Comparison of ENCODE assay signal across 8 cellular contexts in genomic region chr21:43790053-43790524, GRCh38. TPM values are rescaled to one million over a fixed set of nuclear protein-coding genes. Genes with fewer than 3 reads are reported as not detected.
DNase-seq lines count a peak whose midpoint lies in the region; ATAC-seq and TF ChIP-seq lines count a peak whose summit lies in the region.

No MANE protein-coding gene starts in this region.

- no peaks in the 10 kb centered on the region for H3K27me3 ChIP-seq in heart left ventricle
- no peaks in the 10 kb centered on the region for H3K27me3 ChIP-seq in brain microvascular endothelial cell (replicated peaks)
- no peaks in the 10 kb centered on the region for H3K27me3 ChIP-seq in mesenchymal stem cell (ENCODE audit: control insufficient read depth in 1 of 2, insufficient read depth in 1 of 2, low read length in 2 of 2)
- no peaks in the 10 kb centered on the region for H3K27me3 ChIP-seq in vagina

- TF ChIP-seq CTCF in heart left ventricle (IDR thresholded peaks at IDR 0.05) (no peak), brain microvascular endothelial cell (IDR thresholded peaks at IDR 0.05; ENCODE audit: low read depth, low read length, missing control alignments) (no peak), vagina (IDR thresholded peaks at IDR 0.05) (no peak)

- peaks cover 0 to 20% (median 13%) of the 10 kb centered on the region in 12 donors for H3K4me1 ChIP-seq in heart left ventricle
- peaks cover 18% of the 10 kb centered on the region for H3K4me1 ChIP-seq in mesenchymal stem cell (ENCODE audit: control insufficient read depth, insufficient read depth, low read depth, low read length)
- peaks cover 22% of the 10 kb centered on the region for H3K4me1 ChIP-seq in vagina

- peak overlapping the region in 1 of 2 experiments; percentile 71 for H3K4ac ChIP-seq in mesenchymal stem cell (ENCODE audit: low read depth in 1 of 2, low read length in 2 of 2)

- 12 to 21% (median 19%) methylated on average over 12 of the region's 12 CpGs for WGBS in heart left ventricle, 4 donors
- WGBS in mesenchymal stem cell: 23% methylated on average over 12 of the region's 12 CpGs

- no peak overlapping the region for H2AK5ac ChIP-seq in mesenchymal stem cell (ENCODE audit: low read length, severe bottlenecking)

- H3K36me3 ChIP-seq in heart left ventricle (peaks cover 0 to 42% (median 31%) of the 10 kb centered on the region in 9 donors), brain microvascular endothelial cell (replicated peaks) (peaks cover 24% of the 10 kb centered on the region), mesenchymal stem cell (ENCODE audit: control insufficient read depth in 1 of 2, insufficient read depth in 2 of 2, low read depth in 1 of 2, low read length in 2 of 2) (peaks cover 41% of the 10 kb centered on the region in 2 experiments), vagina (peaks cover 0 to 29% of the 10 kb centered on the region in 2 donors)

- H3K4me2 ChIP-seq in mesenchymal stem cell (ENCODE audit: low read length, poor library complexity, severe bottlenecking): peak overlapping the region; percentile 84

- peak overlapping the region; percentile 63 for H2BK15ac ChIP-seq in mesenchymal stem cell (ENCODE audit: low read depth, poor library complexity, severe bottlenecking)

- H3K23ac ChIP-seq in mesenchymal stem cell (ENCODE audit: low read length in 2 of 2): no peak overlapping the region

- H2BK120ac ChIP-seq in mesenchymal stem cell (ENCODE audit: low read depth, low read length): no peak overlapping the region

- H3K18ac ChIP-seq in mesenchymal stem cell (ENCODE audit: low read depth in 1 of 2, low read length in 2 of 2): peak overlapping the region in 1 of 2 experiments; percentile 73

- H3K4me3 ChIP-seq in heart left ventricle (peak overlapping the region; percentile 75 to 97 (median 86)), brain microvascular endothelial cell (ENCODE audit: low read depth, low read length) (peak overlapping the region; percentile 97), mesenchymal stem cell (ENCODE audit: insufficient read depth in 1 of 2, low read depth in 1 of 2, low read length in 2 of 2) (peak overlapping the region; percentile 80 to 83), vagina (peak overlapping the region; percentile 66 to 84)

- H3K27ac ChIP-seq in heart left ventricle (peak overlapping the region in 6 of 12 donors; percentile 87 to 95 (median 89)), brain microvascular endothelial cell (peak overlapping the region; percentile 82), mesenchymal stem cell (ENCODE audit: low read length, poor library complexity, severe bottlenecking) (no peak overlapping the region), vagina (peak overlapping the region; percentile 93)

- intact Hi-C loops in heart left ventricle (cut with DNase I): loop anchor here in 1 of 10 donors (10.0 kb wide), 1 partner anchor 515 kb away; the partner anchor contains the start of gene PFKL
- intact Hi-C loops in cardiac septum (cut with DNase I): no loop called here
- intact Hi-C loops in vagina (cut with DNase I): no loop called here

- DNase-seq in heart left ventricle (no peak), cardiac septum (ENCODE audit: low spot score) (no peak), brain microvascular endothelial cell (no peak), mesenchymal stem cell (no peak), vagina (ENCODE audit: extremely low spot score in 2 of 2) (no peak)

- no peak overlapping the region for H2BK5ac ChIP-seq in mesenchymal stem cell (ENCODE audit: low read depth, low read length, poor library complexity, severe bottlenecking)

- no peak overlapping the region for H3K14ac ChIP-seq in mesenchymal stem cell (ENCODE audit: low read length in 2 of 2)

- peak overlapping the region in 1 of 2 experiments; percentile 15 for H2BK12ac ChIP-seq in mesenchymal stem cell (ENCODE audit: low read length in 2 of 2)

- H2AFZ ChIP-seq in mesenchymal stem cell (ENCODE audit: low read depth, low read length): peak overlapping the region; percentile 83

- in situ Hi-C loops in brain microvascular endothelial cell (cut with HindIII; ENCODE audit: low pct_ligation_motif_present, low sequenced_read_pairs): no loop called here

- ATAC-seq in heart left ventricle (no peak), GM18511 (IDR thresholded peaks at IDR 0.05; ENCODE audit: unreplicated experiment) (no peak), HG03565 (IDR thresholded peaks at IDR 0.05; ENCODE audit: unreplicated experiment) (no peak), GM18861 (IDR thresholded peaks at IDR 0.05; ENCODE audit: unreplicated experiment) (no peak)

- no peak overlapping the region for H4K91ac ChIP-seq in mesenchymal stem cell (ENCODE audit: low read length)

- H3K9me3 ChIP-seq in heart left ventricle (no peaks in the 10 kb centered on the region), mesenchymal stem cell (ENCODE audit: control insufficient read depth, low read length) (no peaks in the 10 kb centered on the region), vagina (no peaks in the 10 kb centered on the region)

- H3K79me1 ChIP-seq in mesenchymal stem cell (replicated peaks; ENCODE audit: low read length, poor library complexity, severe bottlenecking): peaks cover 41% of the 10 kb centered on the region

- peak overlapping the region; percentile 91 for H3K9ac ChIP-seq in mesenchymal stem cell (ENCODE audit: low read length)

- TF ChIP-seq POLR2A in heart left ventricle (IDR thresholded peaks at IDR 0.05) (no peak), vagina (IDR thresholded peaks at IDR 0.05) (no peak)

- no peak overlapping the region for H4K8ac ChIP-seq in mesenchymal stem cell (ENCODE audit: low read length)

RNA-seq across cellular contexts. Expression of gene RRP1, which starts 0.7 kb away (rescaled TPM):
- total RNA-seq in heart left ventricle: 10 to 100 TPM in 4 of 9 donors, 1 to 10 TPM in 5; 6.0 to 15.6 (median 9.8) TPM
- 10 to 100 TPM in 1 of 2 donors, 1 to 10 TPM in 1; 6.7 to 13.9 TPM for polyA plus RNA-seq in heart left ventricle
- total RNA-seq in cardiac septum: 10.3 TPM
- 14.5 TPM for polyA plus RNA-seq in mesenchymal stem cell (2013, experiment 1 of 2)
- polyA plus RNA-seq in mesenchymal stem cell (2013, experiment 2 of 2): 14.1 TPM
- 18.2 TPM for total RNA-seq in vagina

RNA-seq across cellular contexts. Expression of gene CSTB, which starts 14.0 kb away (rescaled TPM):
- total RNA-seq in heart left ventricle (10 to 100 TPM in 8 of 9 donors, 1 to 10 TPM in 1; 7.8 to 77.0 (median 35.9) TPM), cardiac septum (34.6 TPM), vagina (173 TPM)
- 10 to 100 TPM; 36.1 to 72.8 TPM for polyA plus RNA-seq in heart left ventricle
- 276 TPM for polyA plus RNA-seq in mesenchymal stem cell (2013, experiment 1 of 2)
- polyA plus RNA-seq in mesenchymal stem cell (2013, experiment 2 of 2): 282 TPM
